Comparison of ENCODE assay signal across 13 cellular contexts in genomic region chr6:34227656-34228421, GRCh38. TPM values are rescaled to one million over a fixed set of nuclear protein-coding genes. Genes with fewer than 3 reads are reported as not detected.
DNase-seq lines count a peak whose midpoint lies in the region; ATAC-seq and TF ChIP-seq lines count a peak whose summit lies in the region.
"Had no signal": no experiment of that assay in that cellular context is flagged by ENCODE, and none has a peak within 500 bp of the region (broad histone marks: within the 10 kb centered on the region; RNA-seq: fewer than 3 reads in every experiment).

No MANE protein-coding gene starts in this region.

- TF ChIP-seq POLR2A in vagina (IDR thresholded peaks at IDR 0.05), result no peak

- DNase-seq in GM10266 (ENCODE audit: extremely low spot score), result peak; percentile 30
- DNase-seq in M059J (ENCODE audit: low read depth), result peak; percentile 71
- no peak for DNase-seq in central memory CD8-positive, alpha-beta T cell (ENCODE audit: low spot score in 2 of 2)
- DNase-seq in neural crest cell (ENCODE audit: low read depth, low spot score), result no peak
- DNase-seq in NCI-H1436 (lab: John Stamatoyannopoulos, UW), result no peak
- no peak for DNase-seq in cerebellum (ENCODE audit: low spot score)
- DNase-seq in stimulated activated naive CD4-positive, alpha-beta T cell treated with Interleukin-2 at 50 U/mL for 16 hours (lab: John Stamatoyannopoulos, UW), result no peak
- DNase-seq in vagina (ENCODE audit: extremely low spot score in 2 of 2), result no peak
- DNase-seq: glutamatergic neuron, pancreas had no signal

- H3K36me3 ChIP-seq in vagina, result no peaks in the 10 kb centered on the region
- H3K36me3 ChIP-seq: pancreas had no signal

- H3K4me1 Mint-ChIP-seq in central memory CD8-positive, alpha-beta T cell, result peaks cover 6% of the 10 kb centered on the region
- H3K4me1 Mint-ChIP-seq in neural crest cell, result peaks cover 32% of the 10 kb centered on the region

- H3K27ac Mint-ChIP-seq in central memory CD8-positive, alpha-beta T cell (ENCODE audit: low read depth), result peak overlapping the region; percentile 55
- H3K27ac Mint-ChIP-seq in neural crest cell (ENCODE audit: unreplicated experiment), result peak overlapping the region; percentile 89
- H3K27ac Mint-ChIP-seq: stimulated activated effector memory CD8-positive, alpha-beta T cell treated with anti-CD3 and anti-CD28 coated beads, Interleukin-12 subunit alpha, Interleukin-12 subunit beta, amount 100 ng/mL, for 72 hours; T-helper 1 cell treated with Interleukin-12 subunit alpha and Interleukin-12 subunit beta and Interleukin-4 antibody, amounts not matched to agents 30 μg/mL and 1 μg/mL, for 36 hours had no signal

- no peak for ATAC-seq in central memory CD8-positive, alpha-beta T cell (replicated peaks; ENCODE audit: extremely low read depth, poor library complexity, severe bottlenecking)
- ATAC-seq: pancreas; stimulated activated effector memory CD8-positive, alpha-beta T cell treated with anti-CD3 and anti-CD28 coated beads, Interleukin-12 subunit alpha, Interleukin-12 subunit beta, amount 100 ng/mL, for 72 hours had no signal

- no peak overlapping the region for H3K4me3 ChIP-seq in vagina
- H3K4me3 ChIP-seq: lung, pancreas had no signal

- peaks cover 2% of the 10 kb centered on the region for H3K36me3 Mint-ChIP-seq in central memory CD8-positive, alpha-beta T cell (ENCODE audit: insufficient read depth)
- H3K36me3 Mint-ChIP-seq in neural crest cell (ENCODE audit: low read depth), result no peaks in the 10 kb centered on the region
- H3K36me3 Mint-ChIP-seq: stimulated activated effector memory CD8-positive, alpha-beta T cell treated with anti-CD3 and anti-CD28 coated beads, Interleukin-12 subunit alpha, Interleukin-12 subunit beta, amount 100 ng/mL, for 72 hours had no signal

- intact Hi-C loops in vagina (cut with DNase I), result no loop called here

- TF ChIP-seq CTCF in GM10266 (IDR thresholded peaks at IDR 0.05; ENCODE audit: control insufficient read depth, insufficient read depth, low read depth, missing control alignments), result no peak
- TF ChIP-seq CTCF in neural crest cell (conservative IDR thresholded peaks at IDR 0.05), result no peak
- TF ChIP-seq CTCF in vagina (IDR thresholded peaks at IDR 0.05), result no peak

- no peaks in the 10 kb centered on the region for H3K27me3 ChIP-seq in vagina
- H3K27me3 ChIP-seq: pancreas had no signal

- H3K9me3 Mint-ChIP-seq in central memory CD8-positive, alpha-beta T cell, result no peaks in the 10 kb centered on the region
- H3K9me3 Mint-ChIP-seq in neural crest cell, result no peaks in the 10 kb centered on the region
- H3K9me3 Mint-ChIP-seq: stimulated activated effector memory CD8-positive, alpha-beta T cell treated with anti-CD3 and anti-CD28 coated beads, Interleukin-12 subunit alpha, Interleukin-12 subunit beta, amount 100 ng/mL, for 72 hours; T-helper 1 cell treated with Interleukin-12 subunit alpha and Interleukin-12 subunit beta and Interleukin-4 antibody, amounts not matched to agents 30 μg/mL and 1 μg/mL, for 36 hours had no signal

- H3K9me3 ChIP-seq in vagina, result no peaks in the 10 kb centered on the region
- H3K9me3 ChIP-seq: pancreas had no signal

- peaks cover 29% of the 10 kb centered on the region for H3K4me1 ChIP-seq in vagina

- H3K27ac ChIP-seq in vagina, result no peak overlapping the region
- H3K27ac ChIP-seq: pancreas had no signal

- H3K27me3 Mint-ChIP-seq in central memory CD8-positive, alpha-beta T cell, result no peaks in the 10 kb centered on the region
- H3K27me3 Mint-ChIP-seq in neural crest cell (ENCODE audit: low read depth), result no peaks in the 10 kb centered on the region

- no peak overlapping the region for H3K4me3 Mint-ChIP-seq in central memory CD8-positive, alpha-beta T cell
- no peak overlapping the region for H3K4me3 Mint-ChIP-seq in neural crest cell
- H3K4me3 Mint-ChIP-seq: stimulated activated effector memory CD8-positive, alpha-beta T cell treated with anti-CD3 and anti-CD28 coated beads, Interleukin-12 subunit alpha, Interleukin-12 subunit beta, amount 100 ng/mL, for 72 hours; T-helper 1 cell treated with Interleukin-12 subunit alpha and Interleukin-12 subunit beta and Interleukin-4 antibody, amounts not matched to agents 30 μg/mL and 1 μg/mL, for 36 hours had no signal

RNA-seq across cellular contexts. Expression of gene HMGA1, which starts 8.8 kb away (rescaled TPM):
- total RNA-seq in M059J (2014; rRNA removed; shearing (Covaris generic)), result 124 and 169 TPM in 2 replicates
- total RNA-seq in neural crest cell, result 1,143 and 1,176 TPM in 2 replicates
- total RNA-seq in cerebellum, result 17.6 TPM
- total RNA-seq in vagina, result 65.6 TPM

RNA-seq across cellular contexts. Expression of gene SMIM29, which starts 21.0 kb away (rescaled TPM):
- total RNA-seq in M059J (2014; rRNA removed; shearing (Covaris generic)), result 50.5 and 73.3 TPM in 2 replicates
- 13.5 and 13.9 TPM in 2 replicates for total RNA-seq in neural crest cell
- total RNA-seq in cerebellum, result 15.9 TPM
- total RNA-seq in vagina, result 22.3 TPM

Comparison
In these comparisons a context has a peak if more than half of its experiments do, and no peak if none do; other contexts are left out.
1. DNase-seq: peak in GM10266 (single experiment) and M059J (single experiment); none in central memory CD8-positive, alpha-beta T cell (0 of 2), neural crest cell (single experiment), NCI-H1436 (single experiment), cerebellum (single experiment), stimulated activated naive CD4-positive, alpha-beta T cell treated with Interleukin-2 at 50 U/mL for 16 hours (single experiment) and vagina (0 of 2).